19 cellular contexts compared by ENCODE assay signal in the genomic region with DNA sequence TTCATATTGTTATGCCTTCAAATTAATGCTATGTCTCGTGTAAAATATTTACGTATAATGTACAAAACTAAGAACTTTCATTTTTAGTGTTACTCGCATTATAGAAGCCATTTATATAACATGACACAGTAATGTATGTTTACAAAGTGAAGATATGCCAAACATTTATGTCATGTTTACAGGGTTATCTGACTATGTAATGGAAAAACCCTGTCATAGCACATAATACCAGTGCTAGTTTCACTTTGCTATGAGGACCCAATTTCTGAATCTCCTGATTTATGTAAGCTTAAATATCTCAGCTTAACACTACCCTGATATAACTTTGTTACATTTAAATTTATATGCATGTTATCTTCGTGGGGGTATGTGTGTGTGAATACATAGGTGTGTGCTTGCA.
"Had no signal": no experiment of that assay in that cellular context is flagged by ENCODE, and none has a peak within 500 bp of the region (broad histone marks: within the 10 kb centered on the region; RNA-seq: fewer than 3 reads in every experiment).

No MANE protein-coding gene starts in this region.

- H3K27me3 Mint-ChIP-seq: activated CD8-positive, alpha-beta memory T cell treated with anti-CD3 and anti-CD28 coated beads, Interleukin-2, amount 10 ng/mL, durations not matched to agents 7 days and 5 days; activated naive CD8-positive, alpha-beta T cell; type B pancreatic cell had no signal

- H3K27ac Mint-ChIP-seq: activated CD8-positive, alpha-beta memory T cell treated with anti-CD3 and anti-CD28 coated beads, Interleukin-2, amount 10 ng/mL, durations not matched to agents 7 days and 5 days; activated naive CD8-positive, alpha-beta T cell; neural progenitor cell; type B pancreatic cell had no signal

- H3K27me3 ChIP-seq: cardiac muscle cell, heart left ventricle, neural progenitor cell, right atrium auricular region, SJCRH30 had no signal

- H3K4me2 ChIP-seq: neural progenitor cell had no signal

- H3K4me1 ChIP-seq: heart left ventricle, left ventricle myocardium inferior, neural progenitor cell, right atrium auricular region, SJCRH30 had no signal

- H3K4me3 Mint-ChIP-seq: activated CD8-positive, alpha-beta memory T cell treated with anti-CD3 and anti-CD28 coated beads, Interleukin-2, amount 10 ng/mL, durations not matched to agents 7 days and 5 days; activated naive CD8-positive, alpha-beta T cell; activated T-cell treated with anti-CD3 and anti-CD28 coated beads, Interleukin-2, amount 50 U/mL, for 4 hours; neural progenitor cell; type B pancreatic cell had no signal

- H3K9me3 ChIP-seq: SJCRH30 had no signal

- H3K36me3 ChIP-seq: cardiac muscle cell, heart left ventricle, left ventricle myocardium inferior, neural progenitor cell, right atrium auricular region, SJCRH30 had no signal

- ATAC-seq: activated CD8-positive, alpha-beta memory T cell treated with anti-CD3 and anti-CD28 coated beads, Interleukin-2, amount 10 ng/mL, durations not matched to agents 7 days and 5 days; activated T-cell treated with anti-CD3 and anti-CD28 coated beads, Interleukin-2, amount 50 U/mL, for 4 hours; heart left ventricle had no signal

- H3K27ac ChIP-seq: cardiac muscle cell, epithelial cell of prostate, heart left ventricle, left ventricle myocardium inferior, neural progenitor cell, right atrium auricular region, SJCRH30 had no signal

- H3K9me3 Mint-ChIP-seq: neural progenitor cell, type B pancreatic cell had no signal

- H3K4me1 Mint-ChIP-seq: activated CD8-positive, alpha-beta memory T cell treated with anti-CD3 and anti-CD28 coated beads, Interleukin-2, amount 10 ng/mL, durations not matched to agents 7 days and 5 days; neural progenitor cell had no signal

- H3K9ac ChIP-seq: neural progenitor cell had no signal

- H3K4me3 ChIP-seq: cardiac muscle cell, heart left ventricle, left ventricle myocardium inferior, neural progenitor cell, right atrium auricular region, SJCRH30 had no signal

- H3K36me3 Mint-ChIP-seq: activated CD8-positive, alpha-beta memory T cell treated with anti-CD3 and anti-CD28 coated beads, Interleukin-2, amount 10 ng/mL, durations not matched to agents 7 days and 5 days; activated naive CD8-positive, alpha-beta T cell; neural progenitor cell; type B pancreatic cell had no signal

- DNase-seq: activated CD4-positive, alpha-beta T cell treated with anti-CD3 and anti-CD28 coated beads, Interleukin-2, amount 50 U/mL, for 4 hours; activated CD4-positive, CD25-positive, alpha-beta regulatory T cell treated with anti-CD3 and anti-CD28 coated beads, Interleukin-2, amount 50 U/mL, for 72 hours; activated CD8-positive, alpha-beta memory T cell treated with anti-CD3 and anti-CD28 coated beads, Interleukin-2, amount 10 ng/mL, durations not matched to agents 7 days and 5 days; activated gamma-delta T cell; activated T-cell treated with anti-CD3 and anti-CD28 coated beads, Interleukin-2, amount 50 U/mL, for 4 hours; aorta; effector memory CD4-positive, alpha-beta T cell; heart left ventricle; kidney; left ventricle myocardium inferior; mesendoderm; SJCRH30; small intestine had no signal

- H2AFZ ChIP-seq: neural progenitor cell had no signal
